In the genomic region with DNA sequence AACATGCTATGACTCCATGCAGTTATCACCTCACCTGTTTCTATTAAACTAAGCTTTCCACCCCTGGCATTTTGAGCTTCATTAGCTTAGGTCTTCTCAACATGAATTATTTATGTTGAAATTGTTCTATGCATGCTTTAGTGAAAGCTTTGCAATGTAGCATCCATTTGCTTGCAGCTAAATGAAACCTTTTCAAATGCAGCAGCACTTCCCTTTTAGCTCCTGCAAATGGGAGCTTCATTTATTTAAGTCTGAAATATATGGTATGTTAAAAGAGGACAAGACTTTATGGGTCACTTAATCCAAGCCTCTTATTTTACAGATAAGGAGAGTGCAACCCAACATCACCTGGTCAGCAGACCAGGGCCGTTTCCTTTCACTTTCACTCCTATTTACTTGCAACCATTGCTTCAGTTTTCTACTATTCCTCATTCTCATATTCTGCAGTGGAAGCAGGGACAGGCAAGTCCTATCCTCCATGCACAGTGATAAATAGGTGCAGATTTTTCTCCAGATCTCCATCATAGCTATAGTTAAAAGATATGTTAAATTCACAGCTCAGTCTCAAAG, we compare ENCODE assay signal across 1 cellular context.
A peak's percentile ranks its signal among the peaks of the same experiment; 100 is the strongest.
TF ChIP-seq lines count a peak whose summit lies in the region.

No MANE protein-coding gene starts in this region.

TF ChIP-seq in GM12878, 131 proteins besides CTCF, POLR2A, EP300 and RAD21:
- TF ChIP-seq, protein P1, sequence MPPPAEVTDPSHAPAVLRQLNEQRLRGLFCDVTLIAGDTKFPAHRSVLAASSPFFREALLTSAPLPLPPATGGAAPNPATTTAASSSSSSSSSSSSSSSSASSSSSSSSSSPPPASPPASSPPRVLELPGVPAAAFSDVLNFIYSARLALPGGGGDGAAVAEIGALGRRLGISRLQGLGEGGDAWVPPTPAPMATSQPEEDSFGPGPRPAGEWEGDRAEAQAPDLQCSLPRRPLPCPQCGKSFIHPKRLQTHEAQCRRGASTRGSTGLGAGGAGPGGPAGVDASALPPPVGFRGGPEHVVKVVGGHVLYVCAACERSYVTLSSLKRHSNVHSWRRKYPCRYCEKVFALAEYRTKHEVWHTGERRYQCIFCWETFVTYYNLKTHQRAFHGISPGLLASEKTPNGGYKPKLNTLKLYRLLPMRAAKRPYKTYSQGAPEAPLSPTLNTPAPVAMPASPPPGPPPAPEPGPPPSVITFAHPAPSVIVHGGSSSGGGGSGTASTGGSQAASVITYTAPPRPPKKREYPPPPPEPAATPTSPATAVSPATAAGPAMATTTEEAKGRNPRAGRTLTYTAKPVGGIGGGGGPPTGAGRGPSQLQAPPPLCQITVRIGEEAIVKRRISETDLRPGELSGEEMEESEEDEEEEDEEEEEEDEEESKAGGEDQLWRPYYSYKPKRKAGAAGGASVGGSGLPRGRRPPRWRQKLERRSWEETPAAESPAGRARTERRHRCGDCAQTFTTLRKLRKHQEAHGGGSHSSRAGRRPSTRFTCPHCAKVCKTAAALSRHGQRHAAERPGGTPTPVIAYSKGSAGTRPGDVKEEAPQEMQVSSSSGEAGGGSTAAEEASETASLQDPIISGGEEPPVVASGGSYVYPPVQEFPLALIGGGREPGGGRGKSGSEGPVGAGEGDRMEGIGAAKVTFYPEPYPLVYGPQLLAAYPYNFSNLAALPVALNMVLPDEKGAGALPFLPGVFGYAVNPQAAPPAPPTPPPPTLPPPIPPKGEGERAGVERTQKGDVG (CRISPR knock-in tag; IDR thresholded peaks at IDR 0.05): no peak
- TF ChIP-seq CHD2 (IDR thresholded peaks at IDR 0.05; ENCODE audit: borderline replicate concordance, low read depth, low read length) (no peak), GATAD2B (conservative IDR thresholded peaks at IDR 0.05; ENCODE audit: low read depth) (no peak), GABPA (IDR thresholded peaks at IDR 0.05; ENCODE audit: low read depth) (no peak), SPI1 (IDR thresholded peaks at IDR 0.05; ENCODE audit: borderline replicate concordance, insufficient read depth, low read depth, low read length) (peak; percentile 47; the same call in 1 of the 2 replicates), CEBPB (IDR thresholded peaks at IDR 0.05; ENCODE audit: borderline replicate concordance in 1 of 2, low read depth in 2 of 2, low read length in 2 of 2) (no peak), NRF1 (conservative IDR thresholded peaks at IDR 0.05; ENCODE audit: low read depth, low read length) (no peak), RAD51 (IDR thresholded peaks at IDR 0.05) (peak; percentile 24; the same call in 1 of the 2 replicates), IKZF2 (IDR thresholded peaks at IDR 0.05) (no peak), ATF7 (IDR thresholded peaks at IDR 0.05; ENCODE audit: low read depth) (no peak), ZNF384 (IDR thresholded peaks at IDR 0.05; ENCODE audit: borderline replicate concordance, low read depth, low read length) (no peak)
- TF ChIP-seq, protein P2, sequence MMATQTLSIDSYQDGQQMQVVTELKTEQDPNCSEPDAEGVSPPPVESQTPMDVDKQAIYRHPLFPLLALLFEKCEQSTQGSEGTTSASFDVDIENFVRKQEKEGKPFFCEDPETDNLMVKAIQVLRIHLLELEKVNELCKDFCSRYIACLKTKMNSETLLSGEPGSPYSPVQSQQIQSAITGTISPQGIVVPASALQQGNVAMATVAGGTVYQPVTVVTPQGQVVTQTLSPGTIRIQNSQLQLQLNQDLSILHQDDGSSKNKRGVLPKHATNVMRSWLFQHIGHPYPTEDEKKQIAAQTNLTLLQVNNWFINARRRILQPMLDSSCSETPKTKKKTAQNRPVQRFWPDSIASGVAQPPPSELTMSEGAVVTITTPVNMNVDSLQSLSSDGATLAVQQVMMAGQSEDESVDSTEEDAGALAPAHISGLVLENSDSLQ (IDR thresholded peaks at IDR 0.05): no peak
- TF ChIP-seq, protein P3, sequence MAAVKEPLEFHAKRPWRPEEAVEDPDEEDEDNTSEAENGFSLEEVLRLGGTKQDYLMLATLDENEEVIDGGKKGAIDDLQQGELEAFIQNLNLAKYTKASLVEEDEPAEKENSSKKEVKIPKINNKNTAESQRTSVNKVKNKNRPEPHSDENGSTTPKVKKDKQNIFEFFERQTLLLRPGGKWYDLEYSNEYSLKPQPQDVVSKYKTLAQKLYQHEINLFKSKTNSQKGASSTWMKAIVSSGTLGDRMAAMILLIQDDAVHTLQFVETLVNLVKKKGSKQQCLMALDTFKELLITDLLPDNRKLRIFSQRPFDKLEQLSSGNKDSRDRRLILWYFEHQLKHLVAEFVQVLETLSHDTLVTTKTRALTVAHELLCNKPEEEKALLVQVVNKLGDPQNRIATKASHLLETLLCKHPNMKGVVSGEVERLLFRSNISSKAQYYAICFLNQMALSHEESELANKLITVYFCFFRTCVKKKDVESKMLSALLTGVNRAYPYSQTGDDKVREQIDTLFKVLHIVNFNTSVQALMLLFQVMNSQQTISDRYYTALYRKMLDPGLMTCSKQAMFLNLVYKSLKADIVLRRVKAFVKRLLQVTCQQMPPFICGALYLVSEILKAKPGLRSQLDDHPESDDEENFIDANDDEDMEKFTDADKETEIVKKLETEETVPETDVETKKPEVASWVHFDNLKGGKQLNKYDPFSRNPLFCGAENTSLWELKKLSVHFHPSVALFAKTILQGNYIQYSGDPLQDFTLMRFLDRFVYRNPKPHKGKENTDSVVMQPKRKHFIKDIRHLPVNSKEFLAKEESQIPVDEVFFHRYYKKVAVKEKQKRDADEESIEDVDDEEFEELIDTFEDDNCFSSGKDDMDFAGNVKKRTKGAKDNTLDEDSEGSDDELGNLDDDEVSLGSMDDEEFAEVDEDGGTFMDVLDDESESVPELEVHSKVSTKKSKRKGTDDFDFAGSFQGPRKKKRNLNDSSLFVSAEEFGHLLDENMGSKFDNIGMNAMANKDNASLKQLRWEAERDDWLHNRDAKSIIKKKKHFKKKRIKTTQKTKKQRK (IDR thresholded peaks at IDR 0.05; ENCODE audit: low read depth, low read length): no peak
- TF ChIP-seq, protein P4, sequence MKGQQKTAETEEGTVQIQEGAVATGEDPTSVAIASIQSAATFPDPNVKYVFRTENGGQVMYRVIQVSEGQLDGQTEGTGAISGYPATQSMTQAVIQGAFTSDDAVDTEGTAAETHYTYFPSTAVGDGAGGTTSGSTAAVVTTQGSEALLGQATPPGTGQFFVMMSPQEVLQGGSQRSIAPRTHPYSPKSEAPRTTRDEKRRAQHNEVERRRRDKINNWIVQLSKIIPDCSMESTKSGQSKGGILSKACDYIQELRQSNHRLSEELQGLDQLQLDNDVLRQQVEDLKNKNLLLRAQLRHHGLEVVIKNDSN (IDR thresholded peaks at IDR 0.05; ENCODE audit: borderline replicate concordance, extremely low read length, insufficient read depth, low read depth, low read length): no peak
